Comparison of ENCODE assay signal across 2 cellular contexts in genomic region chr15:25909806-25910205, GRCh38.
TF ChIP-seq lines count a peak whose summit lies in the region.

No MANE protein-coding gene starts in this region.

TF ChIP-seq in GM23338, 12 proteins besides CTCF, POLR2A, EP300 and RAD21 (continued from another document):
- no peak for TF ChIP-seq EZH2 (IDR thresholded peaks at IDR 0.05; ENCODE audit: low read depth, unreplicated experiment)
- no peak for TF ChIP-seq ZNF114 (CRISPR knock-in tag; IDR thresholded peaks at IDR 0.05)
- no peak for TF ChIP-seq POLR2AphosphoS5 (IDR thresholded peaks at IDR 0.05; ENCODE audit: low read depth)
- no peak for TF ChIP-seq EZH2phosphoT487 (IDR thresholded peaks at IDR 0.05; ENCODE audit: unreplicated experiment)
- TF ChIP-seq CREB1 (CRISPR knock-in tag; IDR thresholded peaks at IDR 0.05; ENCODE audit: low read depth): no peak
- TF ChIP-seq ZNF331 (CRISPR knock-in tag; IDR thresholded peaks at IDR 0.05; ENCODE audit: low read depth): no peak
- no peak for TF ChIP-seq REST (IDR thresholded peaks at IDR 0.05; ENCODE audit: unreplicated experiment)
- TF ChIP-seq NANOG (IDR thresholded peaks at IDR 0.05; ENCODE audit: borderline replicate concordance): no peak
- TF ChIP-seq STAT1 (IDR thresholded peaks at IDR 0.05; ENCODE audit: unreplicated experiment): no peak
- TF ChIP-seq ETS1 (IDR thresholded peaks at IDR 0.05): no peak
TF ChIP-seq in GM23338: peak in this region for 0.

TF ChIP-seq in HepG2, 621 proteins besides CTCF, POLR2A, EP300 and RAD21 (continued from another document):
- TF ChIP-seq ZNF451 (CRISPR knock-in tag; IDR thresholded peaks at IDR 0.05) (no peak), POLR2AphosphoS5 (IDR thresholded peaks at IDR 0.05; ENCODE audit: low read depth, low read length) (no peak), MIXL1 (CRISPR knock-in tag; IDR thresholded peaks at IDR 0.05) (no peak), MLLT10 (CRISPR knock-in tag; IDR thresholded peaks at IDR 0.05) (no peak), FOXP1 (IDR thresholded peaks at IDR 0.05) (no peak), FOXP1 (CRISPR knock-in tag; IDR thresholded peaks at IDR 0.05) (no peak), ZNF207 (IDR thresholded peaks at IDR 0.05; ENCODE audit: borderline replicate concordance) (no peak), CREB1 (IDR thresholded peaks at IDR 0.05) (no peak), CREB1 (CRISPR knock-in tag; IDR thresholded peaks at IDR 0.05) (no peak), HMG20B (CRISPR knock-in tag; conservative IDR thresholded peaks at IDR 0.05) (no peak), PRMT3 (CRISPR knock-in tag; IDR thresholded peaks at IDR 0.05; ENCODE audit: borderline replicate concordance, low read depth) (no peak), IKZF5 (CRISPR knock-in tag; IDR thresholded peaks at IDR 0.05) (no peak), ZBTB34 (CRISPR knock-in tag; IDR thresholded peaks at IDR 0.05) (no peak)
